ENCODE assay signal across 14 cellular contexts in genomic region chr5:142087920-142088679, GRCh38. TPM values are rescaled to one million over a fixed set of nuclear protein-coding genes. Genes with fewer than 3 reads are reported as not detected.
DNase-seq lines count a peak whose midpoint lies in the region; ATAC-seq and TF ChIP-seq lines count a peak whose summit lies in the region.
"Had no signal": no experiment of that assay in that cellular context is flagged by ENCODE, and none has a peak within 500 bp of the region (broad histone marks: within the 10 kb centered on the region; RNA-seq: fewer than 3 reads in every experiment).

No MANE protein-coding gene starts in this region.

- TF ChIP-seq CTCF in activated CD8-positive, alpha-beta T cell treated with anti-CD3 and anti-CD28 coated beads for 36 hours (IDR thresholded peaks at IDR 0.05) = no peak
- TF ChIP-seq CTCF in brain microvascular endothelial cell (IDR thresholded peaks at IDR 0.05; ENCODE audit: low read depth, low read length, missing control alignments) = no peak
- no peak for TF ChIP-seq CTCF in CD14-positive monocyte (IDR thresholded peaks at IDR 0.05)

- in situ Hi-C loops in brain microvascular endothelial cell (cut with HindIII; ENCODE audit: low pct_ligation_motif_present, low sequenced_read_pairs) = no loop called here

- no peaks in the 10 kb centered on the region for H3K36me3 Mint-ChIP-seq in activated CD8-positive, alpha-beta T cell treated with anti-CD3 and anti-CD28 coated beads for 36 hours (ENCODE audit: low read depth)
- no peaks in the 10 kb centered on the region for H3K36me3 Mint-ChIP-seq in activated CD8-positive, alpha-beta T cell treated with anti-CD3 and anti-CD28 coated beads, Interleukin-2, amount 10 ng/mL, durations not matched to agents 7 days and 5 days (ENCODE audit: low read depth)
- no peaks in the 10 kb centered on the region for H3K36me3 Mint-ChIP-seq in effector memory CD8-positive, alpha-beta T cell (ENCODE audit: insufficient read depth)
- no peaks in the 10 kb centered on the region for H3K36me3 Mint-ChIP-seq in CD14-positive monocyte
- H3K36me3 Mint-ChIP-seq: natural killer cell treated with Interleukin-12 subunit alpha and Interleukin-12 subunit beta and Interleukin-15 and Interleukin-18, amount 100 ng/mL, for 72 hours had no signal

- H3K4me3 Mint-ChIP-seq in activated CD8-positive, alpha-beta T cell treated with anti-CD3 and anti-CD28 coated beads for 36 hours = no peak overlapping the region
- no peak overlapping the region for H3K4me3 Mint-ChIP-seq in activated CD8-positive, alpha-beta T cell treated with anti-CD3 and anti-CD28 coated beads, Interleukin-2, amount 10 ng/mL, durations not matched to agents 7 days and 5 days
- peak overlapping the region in 1 of 2 donors; percentile 37 for H3K4me3 Mint-ChIP-seq in effector memory CD8-positive, alpha-beta T cell
- no peak overlapping the region for H3K4me3 Mint-ChIP-seq in CD14-positive monocyte
- H3K4me3 Mint-ChIP-seq: H9; natural killer cell treated with Interleukin-12 subunit alpha and Interleukin-12 subunit beta and Interleukin-15 and Interleukin-18, amount 100 ng/mL, for 72 hours had no signal

- H3K27ac Mint-ChIP-seq in activated CD8-positive, alpha-beta T cell treated with anti-CD3 and anti-CD28 coated beads for 36 hours = peak overlapping the region; percentile 86
- no peak overlapping the region for H3K27ac Mint-ChIP-seq in activated CD8-positive, alpha-beta T cell treated with anti-CD3 and anti-CD28 coated beads, Interleukin-2, amount 10 ng/mL, durations not matched to agents 7 days and 5 days
- H3K27ac Mint-ChIP-seq in effector memory CD8-positive, alpha-beta T cell = no peak overlapping the region
- H3K27ac Mint-ChIP-seq in CD14-positive monocyte = peak overlapping the region in 2 of 7 donors; percentile 15 to 41
- H3K27ac Mint-ChIP-seq: H9 had no signal

- intact Hi-C loops in activated CD8-positive, alpha-beta T cell treated with anti-CD3 and anti-CD28 coated beads for 36 hours (cut with micrococcal nuclease) = no loop called here
- intact Hi-C loops in CD14-positive monocyte (cut with micrococcal nuclease) = no loop called here

- CTCF ChIA-PET in activated CD8-positive, alpha-beta T cell treated with anti-CD3 and anti-CD28 coated beads for 36 hours (lab: Charles Lee) = interaction anchor here (0.8 to 1.3 kb wide), 3 partner anchors 19 to 76 kb away, joined by 3 read pairs; no protein-coding TSS in a partner anchor
- CTCF ChIA-PET in activated CD8-positive, alpha-beta T cell treated with anti-CD3 and anti-CD28 coated beads, Interleukin-2, amount 10 ng/mL, durations not matched to agents 7 days and 5 days (lab: Charles Lee) = interaction anchor here (1.4 to 1.9 kb wide), 2 partner anchors 55 to 461 kb away, joined by 3 to 6 read pairs; no protein-coding TSS in a partner anchor

- H3K27me3 ChIP-seq in brain microvascular endothelial cell (replicated peaks) = no peaks in the 10 kb centered on the region
- H3K27me3 ChIP-seq: right lobe of liver, tibial nerve had no signal

- H3K9me3 Mint-ChIP-seq in activated CD8-positive, alpha-beta T cell treated with anti-CD3 and anti-CD28 coated beads for 36 hours = no peaks in the 10 kb centered on the region
- H3K9me3 Mint-ChIP-seq in activated CD8-positive, alpha-beta T cell treated with anti-CD3 and anti-CD28 coated beads, Interleukin-2, amount 10 ng/mL, durations not matched to agents 7 days and 5 days (ENCODE audit: insufficient read depth) = no peaks in the 10 kb centered on the region
- no peaks in the 10 kb centered on the region for H3K9me3 Mint-ChIP-seq in effector memory CD8-positive, alpha-beta T cell
- no peaks in the 10 kb centered on the region for H3K9me3 Mint-ChIP-seq in CD14-positive monocyte
- H3K9me3 Mint-ChIP-seq: H9; natural killer cell treated with Interleukin-12 subunit alpha and Interleukin-12 subunit beta and Interleukin-15 and Interleukin-18, amount 100 ng/mL, for 72 hours had no signal

- no peak overlapping the region for H3K4me3 ChIP-seq in brain microvascular endothelial cell (ENCODE audit: low read depth, low read length)
- H3K4me3 ChIP-seq: right lobe of liver, tibial nerve had no signal

- no peaks in the 10 kb centered on the region for H3K36me3 ChIP-seq in brain microvascular endothelial cell (replicated peaks)
- H3K36me3 ChIP-seq: right lobe of liver, tibial nerve had no signal

- H3K27ac ChIP-seq in brain microvascular endothelial cell = no peak overlapping the region
- H3K27ac ChIP-seq: right lobe of liver, tibial nerve had no signal

- peak; percentile 71 for DNase-seq in activated CD8-positive, alpha-beta T cell treated with anti-CD3 and anti-CD28 coated beads for 36 hours
- no peak for DNase-seq in activated CD8-positive, alpha-beta T cell treated with anti-CD3 and anti-CD28 coated beads, Interleukin-2, amount 10 ng/mL, durations not matched to agents 7 days and 5 days
- DNase-seq in activated CD4-positive, alpha-beta T cell treated with anti-CD3 and anti-CD28 coated beads, Interleukin-2, amount 50 U/mL, for 4 hours = peak; percentile 50 to 56
- DNase-seq in effector memory CD8-positive, alpha-beta T cell = no peak
- DNase-seq in stimulated activated CD4-positive, alpha-beta T cell treated with anti-CD3 and anti-CD28 coated beads, Interleukin-4, amount 100 ng/mL, for 4 hours = peak; percentile 34 to 62
- no peak for DNase-seq in brain microvascular endothelial cell
- DNase-seq in CD14-positive monocyte (ENCODE audit: low spot score) = no peak
- DNase-seq: H9, hypothalamus, NCI-H2081 treated with DMSO at 0.1 percent for 48 hours, right lobe of liver had no signal

- H3K4me1 Mint-ChIP-seq in activated CD8-positive, alpha-beta T cell treated with anti-CD3 and anti-CD28 coated beads for 36 hours (ENCODE audit: low read depth) = peaks cover 68% of the 10 kb centered on the region
- peaks cover 24% of the 10 kb centered on the region for H3K4me1 Mint-ChIP-seq in activated CD8-positive, alpha-beta T cell treated with anti-CD3 and anti-CD28 coated beads, Interleukin-2, amount 10 ng/mL, durations not matched to agents 7 days and 5 days (ENCODE audit: low read depth)
- peaks cover 4 to 10% of the 10 kb centered on the region in 2 donors for H3K4me1 Mint-ChIP-seq in effector memory CD8-positive, alpha-beta T cell (ENCODE audit: low read depth in 2 of 2)
- no peaks in the 10 kb centered on the region for H3K4me1 Mint-ChIP-seq in CD14-positive monocyte

- POLR2A ChIA-PET in activated CD8-positive, alpha-beta T cell treated with anti-CD3 and anti-CD28 coated beads for 36 hours (lab: Charles Lee) = interaction anchor here (1.6 kb wide), 1 partner anchor 23 kb away, joined by 5 read pairs; no protein-coding TSS in a partner anchor
- POLR2A ChIA-PET in activated CD8-positive, alpha-beta T cell treated with anti-CD3 and anti-CD28 coated beads, Interleukin-2, amount 10 ng/mL, durations not matched to agents 7 days and 5 days (lab: Charles Lee) = interaction anchor here (1.6 kb wide), 1 partner anchor 21 kb away, joined by 6 read pairs; no protein-coding TSS in a partner anchor

- ATAC-seq in activated CD8-positive, alpha-beta T cell treated with anti-CD3 and anti-CD28 coated beads for 36 hours = peak; percentile 73
- no peak for ATAC-seq in activated CD8-positive, alpha-beta T cell treated with anti-CD3 and anti-CD28 coated beads, Interleukin-2, amount 10 ng/mL, durations not matched to agents 7 days and 5 days
- ATAC-seq in effector memory CD8-positive, alpha-beta T cell (replicated peaks) = peak; percentile 63
- ATAC-seq in HG03045 (IDR thresholded peaks at IDR 0.05; ENCODE audit: unreplicated experiment) = no peak
- ATAC-seq: natural killer cell treated with Interleukin-12 subunit alpha and Interleukin-12 subunit beta and Interleukin-15 and Interleukin-18, amount 100 ng/mL, for 72 hours; right lobe of liver had no signal

- H3K27me3 Mint-ChIP-seq in activated CD8-positive, alpha-beta T cell treated with anti-CD3 and anti-CD28 coated beads for 36 hours = no peaks in the 10 kb centered on the region
- H3K27me3 Mint-ChIP-seq in activated CD8-positive, alpha-beta T cell treated with anti-CD3 and anti-CD28 coated beads, Interleukin-2, amount 10 ng/mL, durations not matched to agents 7 days and 5 days (ENCODE audit: low read depth) = no peaks in the 10 kb centered on the region
- H3K27me3 Mint-ChIP-seq in effector memory CD8-positive, alpha-beta T cell = peaks cover 0 to 10% of the 10 kb centered on the region in 2 donors
- peaks cover 2 to 12% (median 12%) of the 10 kb centered on the region in 3 donors for H3K27me3 Mint-ChIP-seq in CD14-positive monocyte (ENCODE audit: low read depth in 3 of 3)

RNA-seq across cellular contexts. Expression of gene NDFIP1, which starts 20.5 kb away (rescaled TPM):
- 10 to 100 TPM; 93.8 to 96.9 TPM for total RNA-seq in activated CD8-positive, alpha-beta T cell treated with anti-CD3 and anti-CD28 coated beads for 36 hours
- total RNA-seq in activated CD8-positive, alpha-beta T cell treated with anti-CD3 and anti-CD28 coated beads, Interleukin-2, amount 10 ng/mL, durations not matched to agents 7 days and 5 days = 10 to 100 TPM; 47.2 TPM
- polyA plus RNA-seq in CD14-positive monocyte = 10 to 100 TPM; 44.0 to 44.4 TPM

Comparison
In these comparisons a context has a peak if more than half of its experiments do, and no peak if none do; other contexts are left out.
1. ATAC-seq: peak in activated CD8-positive, alpha-beta T cell treated with anti-CD3 and anti-CD28 coated beads for 36 hours (single experiment) and effector memory CD8-positive, alpha-beta T cell (single experiment); none in activated CD8-positive, alpha-beta T cell treated with anti-CD3 and anti-CD28 coated beads, Interleukin-2, amount 10 ng/mL, durations not matched to agents 7 days and 5 days (single experiment) and HG03045 (single experiment).
2. DNase-seq: peak in activated CD8-positive, alpha-beta T cell treated with anti-CD3 and anti-CD28 coated beads for 36 hours (single experiment), activated CD4-positive, alpha-beta T cell treated with anti-CD3 and anti-CD28 coated beads, Interleukin-2, amount 50 U/mL, for 4 hours (2 of 2) and stimulated activated CD4-positive, alpha-beta T cell treated with anti-CD3 and anti-CD28 coated beads, Interleukin-4, amount 100 ng/mL, for 4 hours (2 of 2); none in activated CD8-positive, alpha-beta T cell treated with anti-CD3 and anti-CD28 coated beads, Interleukin-2, amount 10 ng/mL, durations not matched to agents 7 days and 5 days (single experiment), effector memory CD8-positive, alpha-beta T cell (0 of 3), brain microvascular endothelial cell (single experiment) and CD14-positive monocyte (single experiment).